Comparison of ENCODE assay signal across 8 cellular contexts in genomic region chr11:108853864-108854263, GRCh38.
DNase-seq lines count a peak whose midpoint lies in the region; ATAC-seq and TF ChIP-seq lines count a peak whose summit lies in the region.

No MANE protein-coding gene starts in this region.

- no peaks in the 10 kb centered on the region for H3K27me3 ChIP-seq in A673 (replicated peaks; ENCODE audit: insufficient read depth, low read depth, low read length, poor library complexity)

- POLR2A ChIA-PET in A673 (lab: Charles Lee; ENCODE audit: low non-redundant PET) = interaction anchor here (0.5 kb wide), 1 partner anchor 933 kb away, joined by 3 read pairs; no protein-coding TSS in a partner anchor

- no peak for TF ChIP-seq CTCF in A673 (conservative IDR thresholded peaks at IDR 0.05; ENCODE audit: low read depth, low read length)
- no peak for TF ChIP-seq CTCF in natural killer cell (IDR thresholded peaks at IDR 0.05)

- DNase-seq in A673 (ENCODE audit: low spot score) = peak; percentile 31
- peak; percentile 18 for DNase-seq in cerebellar cortex (ENCODE audit: low spot score)
- DNase-seq in natural killer cell = no peak
- DNase-seq in D341Med (ENCODE audit: low spot score) = no peak
- no peak for DNase-seq in NCI-H2227 treated with DMSO at 0.1 percent for 48 hours (lab: John Stamatoyannopoulos, UW)
- DNase-seq in stimulated activated CD4-positive, alpha-beta T cell treated with anti-CD3 and anti-CD28 coated beads, Interleukin-4, amount 100 ng/mL, for 1 hour = no peak

- H3K4me3 ChIP-seq in A673 (ENCODE audit: low read depth, low read length, poor library complexity, severe bottlenecking) = no peak overlapping the region

- H3K4me1 ChIP-seq in A673 (ENCODE audit: insufficient read depth, low read length, poor library complexity, severe bottlenecking) = peaks cover 13% of the 10 kb centered on the region

- H3K36me3 Mint-ChIP-seq in natural killer cell = no peaks in the 10 kb centered on the region

- H3K27me3 Mint-ChIP-seq in natural killer cell (ENCODE audit: low read depth in 2 of 2) = no peaks in the 10 kb centered on the region

- H3K9me3 Mint-ChIP-seq in natural killer cell = no peaks in the 10 kb centered on the region

- no peaks in the 10 kb centered on the region for H3K9me3 ChIP-seq in A673 (ENCODE audit: low read depth, low read length, poor library complexity, severe bottlenecking)

- ATAC-seq in GM19395 (IDR thresholded peaks at IDR 0.05; ENCODE audit: unreplicated experiment) = peak; percentile 64
- peak; percentile 56 for ATAC-seq in HG03354 (IDR thresholded peaks at IDR 0.05; ENCODE audit: poor library complexity, severe bottlenecking, unreplicated experiment)
- peak in 2 of 3 donors; percentile 30 to 42 for ATAC-seq in natural killer cell

- BruUV-seq in A673 (replicated peaks; lab: Mats Ljungman, UMichigan) = no TSS peak

- H3K27ac Mint-ChIP-seq in natural killer cell = peak overlapping the region; percentile 88 to 92

- peaks cover 17% of the 10 kb centered on the region in 2 donors for H3K4me1 Mint-ChIP-seq in natural killer cell

- no peak overlapping the region for H3K27ac ChIP-seq in A673 (ENCODE audit: low read depth, low read length, poor library complexity, severe bottlenecking)

- H3K36me3 ChIP-seq in A673 (ENCODE audit: insufficient read depth, low read length, poor library complexity, severe bottlenecking) = no peaks in the 10 kb centered on the region

- peak overlapping the region; percentile 84 for H3K4me3 Mint-ChIP-seq in natural killer cell

- CTCF ChIA-PET in A673 (lab: Charles Lee) = no interaction called here

- intact Hi-C loops in A673 (cut with micrococcal nuclease; ENCODE audit: unreplicated experiment) (no loop called here), natural killer cell (cut with micrococcal nuclease) (no loop called here)

Comparison
In these comparisons a context has a peak if more than half of its experiments do, and no peak if none do; other contexts are left out.
1. DNase-seq: peak in A673 (single experiment) and cerebellar cortex (single experiment); none in natural killer cell (single experiment), D341Med (single experiment), NCI-H2227 treated with DMSO at 0.1 percent for 48 hours (single experiment) and stimulated activated CD4-positive, alpha-beta T cell treated with anti-CD3 and anti-CD28 coated beads, Interleukin-4, amount 100 ng/mL, for 1 hour (single experiment).
2. Peak in every context shown above with its lines, with median percentiles within 50 percentile points of each other: ATAC-seq.